Comparison of ENCODE assay signal across 13 cellular contexts in the genomic region with DNA sequence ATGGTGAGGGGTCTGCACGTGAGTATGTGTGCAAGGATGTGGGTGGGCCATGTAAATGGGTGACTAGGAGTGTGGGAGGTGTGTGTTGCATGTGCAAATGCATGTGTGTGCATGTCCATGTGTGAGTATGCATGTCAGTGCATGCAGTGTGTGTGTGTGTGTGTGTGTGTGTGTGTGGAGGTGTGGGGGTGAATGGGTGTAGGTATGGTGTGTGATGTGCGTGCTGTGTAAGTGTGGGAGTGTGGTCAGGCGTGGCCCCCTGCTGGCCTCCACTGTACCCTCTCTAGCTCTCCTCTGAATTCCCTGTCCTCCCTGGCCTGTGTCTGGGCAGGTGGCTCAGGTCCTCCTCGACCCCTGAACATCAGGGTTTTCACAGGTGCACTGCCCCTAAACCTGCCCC.
DNase-seq lines count a peak whose midpoint lies in the region; ATAC-seq and TF ChIP-seq lines count a peak whose summit lies in the region.
"Had no signal": no experiment of that assay in that cellular context is flagged by ENCODE, and none has a peak within 500 bp of the region (broad histone marks: within the 10 kb centered on the region; RNA-seq: fewer than 3 reads in every experiment).

No MANE protein-coding gene starts in this region.

- no peak overlapping the region for H2BK12ac ChIP-seq in H9 (ENCODE audit: insufficient read length, low read depth, low read length)

- H3K27me3 Mint-ChIP-seq in H9 (ENCODE audit: low read depth), result peaks cover 11% of the 10 kb centered on the region
- peaks cover 3% of the 10 kb centered on the region for H3K27me3 Mint-ChIP-seq in brain
- no peaks in the 10 kb centered on the region for H3K27me3 Mint-ChIP-seq in stimulated activated naive B cell treated with anti-CD40 and anti-IgM and Interleukin-4, amounts not matched to agents 10 μg/mL and 1 μg/mL and 100 μg/mL, for 72 hours

- H4K8ac ChIP-seq in H9 (replicated peaks; ENCODE audit: insufficient read length, low read depth, low read length), result no peak overlapping the region

- peaks cover 4% of the 10 kb centered on the region for H3K27me3 ChIP-seq in AG04450 (ENCODE audit: control insufficient read depth, insufficient read depth, low read length)
- H3K27me3 ChIP-seq in H9 (ENCODE audit: insufficient read depth, low read length), result no peaks in the 10 kb centered on the region
- H3K27me3 ChIP-seq in left lung, result peaks cover 0 to 7% of the 10 kb centered on the region in 2 donors
- H3K27me3 ChIP-seq: suprapubic skin had no signal

- no peak overlapping the region for H2AK5ac ChIP-seq in H9 (ENCODE audit: insufficient read length, low read length)

- CTCF ChIA-PET in AG04450 (lab: Charles Lee), result interaction anchor here (1.3 kb wide), 1 partner anchor 8 kb away, joined by 4 read pairs; no protein-coding TSS in a partner anchor

- TF ChIP-seq CTCF in AG04450 (IDR thresholded peaks at IDR 0.05; ENCODE audit: low read depth, low read length) (peak; percentile 29), H9 (conservative IDR thresholded peaks at IDR 0.05) (peak; percentile 30; the same call in 2 of the 3 replicates), brain (conservative IDR thresholded peaks at IDR 0.05) (peak; percentile 35 to 51), left lung (IDR thresholded peaks at IDR 0.05) (no peak)

- no peak overlapping the region for H3K56ac ChIP-seq in H9 (ENCODE audit: insufficient read length, low read depth, low read length)

- H3K14ac ChIP-seq in H9 (ENCODE audit: insufficient read depth, low read length), result no peak overlapping the region

- H3K4me1 Mint-ChIP-seq in H9, result peaks cover 4 to 16% of the 10 kb centered on the region in 2 experiments
- peaks cover 93% of the 10 kb centered on the region for H3K4me1 Mint-ChIP-seq in brain
- H3K4me1 Mint-ChIP-seq in stimulated activated naive B cell treated with anti-CD40 and anti-IgM and Interleukin-4, amounts not matched to agents 10 μg/mL and 1 μg/mL and 100 μg/mL, for 72 hours, result no peaks in the 10 kb centered on the region
- H3K4me1 Mint-ChIP-seq: naive thymus-derived CD8-positive, alpha-beta T cell had no signal

- H3K27ac Mint-ChIP-seq in H9 (no peak overlapping the region; a peak in 1 of 7 replicates), brain (peak overlapping the region; percentile 62 to 98 (median 93))
- H3K27ac Mint-ChIP-seq in stimulated activated naive B cell treated with anti-CD40 and anti-IgM and Interleukin-4, amounts not matched to agents 10 μg/mL and 1 μg/mL and 100 μg/mL, for 72 hours, result no peak overlapping the region

- DNase-seq in AG04450 (ENCODE audit: low read depth, low spot score), result no peak
- peak; percentile 39 for DNase-seq in H9
- no peak for DNase-seq in left lung
- DNase-seq in NCI-H2196 (lab: John Stamatoyannopoulos, UW; ENCODE audit: unreplicated experiment), result no peak
- DNase-seq in stimulated activated naive B cell treated with anti-CD40 and anti-IgM and Interleukin-4, amounts not matched to agents 10 μg/mL and 1 μg/mL and 100 μg/mL, for 72 hours, result no peak
- no peak for DNase-seq in globus pallidus (ENCODE audit: low spot score)
- DNase-seq: foreskin melanocyte; naive thymus-derived CD8-positive, alpha-beta T cell; NCI-H1930; stimulated activated CD4-positive, alpha-beta T cell treated with anti-CD3 and anti-CD28 coated beads, Interleukin-2, amount 100 ng/mL, for 24 hours had no signal

- H4K5ac ChIP-seq in H9 (ENCODE audit: insufficient read length, low read depth, low read length), result no peak overlapping the region

- H3K36me3 Mint-ChIP-seq in H9 (ENCODE audit: insufficient read depth in 1 of 3, low read depth in 3 of 3) (no peaks in the 10 kb centered on the region), brain (no peaks in the 10 kb centered on the region)
- no peaks in the 10 kb centered on the region for H3K36me3 Mint-ChIP-seq in stimulated activated naive B cell treated with anti-CD40 and anti-IgM and Interleukin-4, amounts not matched to agents 10 μg/mL and 1 μg/mL and 100 μg/mL, for 72 hours
- H3K36me3 Mint-ChIP-seq: naive thymus-derived CD8-positive, alpha-beta T cell had no signal

- no peaks in the 10 kb centered on the region for H4K20me1 ChIP-seq in H9 (ENCODE audit: control insufficient read depth, insufficient read depth, insufficient read length)

- H3T11ph ChIP-seq in H9 (ENCODE audit: low read length), result no peak overlapping the region

- H2BK15ac ChIP-seq in H9 (ENCODE audit: low read depth, low read length), result no peak overlapping the region

- H2BK5ac ChIP-seq in H9 (ENCODE audit: insufficient read length, low read length), result no peak overlapping the region

- H3K9ac ChIP-seq in H9 (ENCODE audit: extremely low read depth, insufficient read length, low read length), result no peak overlapping the region

- H3K27ac ChIP-seq in AG04450 (ENCODE audit: low read depth, low read length) (no peak overlapping the region), H9 (ENCODE audit: insufficient read length, low read depth, low read length) (no peak overlapping the region), left lung (no peak overlapping the region)
- H3K27ac ChIP-seq: suprapubic skin had no signal

- no peak overlapping the region for H2BK20ac ChIP-seq in H9 (ENCODE audit: low read depth, low read length, poor library complexity, severe bottlenecking)

- no peak overlapping the region for H2BK120ac ChIP-seq in H9 (ENCODE audit: low read depth, low read length, poor library complexity, severe bottlenecking)

- no peak overlapping the region for H3K23ac ChIP-seq in H9 (ENCODE audit: insufficient read length, low read depth, low read length)

- no peaks in the 10 kb centered on the region for H3K36me3 ChIP-seq in left lung
- H3K36me3 ChIP-seq: suprapubic skin had no signal

- H3K4me1 ChIP-seq in H9 (ENCODE audit: insufficient read depth, low read length), result no peaks in the 10 kb centered on the region; the same call in 1 of the 2 replicates
- no peaks in the 10 kb centered on the region for H3K4me1 ChIP-seq in left lung
- H3K4me1 ChIP-seq: suprapubic skin had no signal

- H3K4ac ChIP-seq in H9 (ENCODE audit: low read depth, low read length), result no peak overlapping the region

- no peak overlapping the region for H3K4me2 ChIP-seq in H9 (ENCODE audit: insufficient read depth, insufficient read length, low read length)

- H3K9me3 ChIP-seq in AG04450 (ENCODE audit: control insufficient read depth, insufficient read depth, low read length) (no peaks in the 10 kb centered on the region), H9 (ENCODE audit: control insufficient read depth, low read depth, low read length) (no peaks in the 10 kb centered on the region), left lung (no peaks in the 10 kb centered on the region)
- H3K9me3 ChIP-seq: suprapubic skin had no signal

- ATAC-seq in left lung (peak; percentile 80), GM21390 (IDR thresholded peaks at IDR 0.05; ENCODE audit: unreplicated experiment) (no peak)
- no peak for ATAC-seq in stimulated activated naive B cell treated with anti-CD40 and anti-IgM and Interleukin-4, amounts not matched to agents 10 μg/mL and 1 μg/mL and 100 μg/mL, for 72 hours (replicated peaks)
- ATAC-seq: naive thymus-derived CD8-positive, alpha-beta T cell had no signal

- no peaks in the 10 kb centered on the region for H3K79me1 ChIP-seq in H9 (ENCODE audit: insufficient read depth, low read depth, low read length, poor library complexity, severe bottlenecking)

- H4K91ac ChIP-seq in H9 (ENCODE audit: insufficient read length, low read depth, low read length), result no peak overlapping the region

- intact Hi-C loops in left lung (cut with DNase I), result no loop called here

- H3K18ac ChIP-seq in H9 (ENCODE audit: insufficient read length, low read depth, low read length), result peak overlapping the region; percentile 25

- no peak overlapping the region for H3K4me3 ChIP-seq in AG04450 (ENCODE audit: low read depth, low read length)
- no peak overlapping the region for H3K4me3 ChIP-seq in left lung
- H3K4me3 ChIP-seq: suprapubic skin had no signal

- no peaks in the 10 kb centered on the region for H3K23me2 ChIP-seq in H9 (ENCODE audit: insufficient read length, low read depth, low read length, poor library complexity, severe bottlenecking)

- H3K79me2 ChIP-seq in H9 (ENCODE audit: insufficient read depth, low read length), result no peaks in the 10 kb centered on the region

- no peak overlapping the region for H2AFZ ChIP-seq in H9 (ENCODE audit: low read length)

- POLR2A ChIA-PET in AG04450 (lab: Yijun Ruan, JAX), result no interaction called here

- no peak overlapping the region for H3K4me3 Mint-ChIP-seq in H9
- H3K4me3 Mint-ChIP-seq in brain, result peak overlapping the region; percentile 27 to 64 (median 48)
- no peak overlapping the region for H3K4me3 Mint-ChIP-seq in stimulated activated naive B cell treated with anti-CD40 and anti-IgM and Interleukin-4, amounts not matched to agents 10 μg/mL and 1 μg/mL and 100 μg/mL, for 72 hours
- H3K4me3 Mint-ChIP-seq: naive thymus-derived CD8-positive, alpha-beta T cell had no signal

- no CpG with 5 or more reads among the region's 4 CpGs for WGBS in H9 (ENCODE audit: extremely low coverage, insufficient read length, low lambda C conversion rate)

- H3K9me3 Mint-ChIP-seq in H9 (no peaks in the 10 kb centered on the region), brain (no peaks in the 10 kb centered on the region)
- H3K9me3 Mint-ChIP-seq in stimulated activated naive B cell treated with anti-CD40 and anti-IgM and Interleukin-4, amounts not matched to agents 10 μg/mL and 1 μg/mL and 100 μg/mL, for 72 hours, result no peaks in the 10 kb centered on the region
- H3K9me3 Mint-ChIP-seq: naive thymus-derived CD8-positive, alpha-beta T cell had no signal

Comparison
In these comparisons a context has a peak if more than half of its experiments do, and no peak if none do; other contexts are left out.
1. CTCF ChIP-seq: peak in AG04450 (single experiment), H9 (single experiment) and brain (2 of 2); none in left lung (0 of 2).
2. H3K27ac Mint-ChIP-seq: peak in brain (5 of 5); none in H9 (0 of 3) and stimulated activated naive B cell treated with anti-CD40 and anti-IgM and Interleukin-4, amounts not matched to agents 10 μg/mL and 1 μg/mL and 100 μg/mL, for 72 hours (single experiment).
3. H3K4me3 Mint-ChIP-seq: peak in brain (5 of 5); none in H9 (0 of 2) and stimulated activated naive B cell treated with anti-CD40 and anti-IgM and Interleukin-4, amounts not matched to agents 10 μg/mL and 1 μg/mL and 100 μg/mL, for 72 hours (0 of 2).